ENCODE assay signal across 9 cellular contexts in genomic region chr12:117151195-117152031, GRCh38. TPM values are rescaled to one million over a fixed set of nuclear protein-coding genes. Genes with fewer than 3 reads are reported as not detected.
A peak's percentile ranks its signal among the peaks of the same experiment; 100 is the strongest.
DNase-seq lines count a peak whose midpoint lies in the region; ATAC-seq and TF ChIP-seq lines count a peak whose summit lies in the region.
"Had no signal": no experiment of that assay in that cellular context is flagged by ENCODE, and none has a peak within 500 bp of the region (broad histone marks: within the 10 kb centered on the region; RNA-seq: fewer than 3 reads in every experiment).

No MANE protein-coding gene starts in this region.

- H3K9me3 ChIP-seq in AG04450 (ENCODE audit: control insufficient read depth, insufficient read depth, low read length) (no peaks in the 10 kb centered on the region; the same call in 1 of the 2 replicates), fibroblast of lung (ENCODE audit: control insufficient read depth, insufficient read depth, low read depth, low read length) (no peaks in the 10 kb centered on the region)

- no peaks in the 10 kb centered on the region for H3K79me2 ChIP-seq in fibroblast of lung (ENCODE audit: control insufficient read depth, insufficient read depth, low read length)

- no peak overlapping the region for H3K4me2 ChIP-seq in fibroblast of lung (ENCODE audit: extremely low read depth, insufficient read depth, low read length)

- H3K9ac ChIP-seq in fibroblast of lung (ENCODE audit: insufficient read depth, low read length), result no peak overlapping the region

- no peak for DNase-seq in AG04450 (ENCODE audit: low read depth, low spot score)
- DNase-seq in SK-N-DZ (ENCODE audit: low spot score), result peak; percentile 60
- peak; percentile 43 to 59 for DNase-seq in fibroblast of lung (ENCODE audit: low read depth in 2 of 2)
- DNase-seq in occipital lobe (lab: John Stamatoyannopoulos, UW), result peak; percentile 28

- H3K4me1 ChIP-seq in fibroblast of lung (ENCODE audit: control insufficient read depth, extremely low read depth, insufficient read depth, low read length), result no peaks in the 10 kb centered on the region

- no peak overlapping the region for H2AFZ ChIP-seq in fibroblast of lung (ENCODE audit: low read length)

- H3K27ac ChIP-seq in AG04450 (ENCODE audit: low read depth, low read length) (no peak overlapping the region), fibroblast of lung (ENCODE audit: insufficient read depth, low read length) (no peak overlapping the region)
- H3K27ac ChIP-seq: HL-60 had no signal

- H3K27me3 ChIP-seq in AG04450 (ENCODE audit: control insufficient read depth, insufficient read depth, low read length) (no peaks in the 10 kb centered on the region), fibroblast of lung (ENCODE audit: control insufficient read depth, insufficient read depth, low read length) (no peaks in the 10 kb centered on the region)

- TF ChIP-seq CTCF in AG04450 (IDR thresholded peaks at IDR 0.05; ENCODE audit: low read depth, low read length) (peak; percentile 51), GM12872 (IDR thresholded peaks at IDR 0.05; ENCODE audit: insufficient read depth, low read depth, low read length) (peak; percentile 43; the same call in 2 of the 3 replicates), fibroblast of lung (conservative IDR thresholded peaks at IDR 0.05 in 1 of 2, IDR thresholded peaks at IDR 0.05 in 1 of 2; ENCODE audit: low read depth in 1 of 2, low read length in 2 of 2) (peak; percentile 58 to 61)

- CTCF ChIA-PET in AG04450 (lab: Charles Lee), result interaction anchor here (0.6 to 2.0 kb wide), 8 partner anchors 9 to 448 kb away, joined by 3 to 10 read pairs (median 4); no protein-coding TSS in a partner anchor

- POLR2A ChIA-PET in AG04450 (lab: Yijun Ruan, JAX), result no interaction called here

- peaks cover 6% of the 10 kb centered on the region for H3K36me3 ChIP-seq in fibroblast of lung (ENCODE audit: control insufficient read depth, insufficient read depth, low read length)

- H4K20me1 ChIP-seq in fibroblast of lung (ENCODE audit: control insufficient read depth, extremely low read depth, insufficient read depth, low read length), result no peaks in the 10 kb centered on the region

- H3K4me3 ChIP-seq in AG04450 (ENCODE audit: low read depth, low read length) (no peak overlapping the region), fibroblast of lung (replicated peaks in 1 of 4; ENCODE audit: control extremely low read depth in 1 of 4, insufficient read depth in 1 of 4, low read depth in 3 of 4, low read length in 4 of 4) (no peak overlapping the region)

- ATAC-seq in GM18502 (IDR thresholded peaks at IDR 0.05; ENCODE audit: poor library complexity, unreplicated experiment) (no peak), HG03378 (IDR thresholded peaks at IDR 0.05; ENCODE audit: unreplicated experiment) (no peak), HG03135 (IDR thresholded peaks at IDR 0.05; ENCODE audit: unreplicated experiment) (no peak)

RNA-seq across cellular contexts. Expression of gene FBXO21, which starts 38.9 kb away (rescaled TPM):
- 38.0 and 38.9 TPM in 2 replicates for polyA plus RNA-seq in AG04450 (2011; rRNA removed)
- 101 and 126 TPM in 2 replicates for polyA minus RNA-seq in AG04450 (2011; rRNA and poly(A)+ RNA removed)
- 95.5 and 115 TPM in 2 replicates for polyA plus RNA-seq in SK-N-DZ (2014; cell fraction: cytosol; rRNA removed)
- polyA plus RNA-seq in SK-N-DZ (2014; cell fraction: nucleus; rRNA removed), result 57.7 and 90.4 TPM in 2 replicates
- 81.3 and 115 TPM in 2 replicates for total RNA-seq in fibroblast of lung
- 31.3 and 38.0 TPM in 2 replicates for polyA plus RNA-seq in fibroblast of lung
- 19.3 and 24.5 TPM in 2 replicates for polyA plus RNA-seq in fibroblast of lung (2012)
- polyA minus RNA-seq in fibroblast of lung (ENCODE audit: low replicate concordance), result 62.2 and 114 TPM in 2 replicates
- 131 TPM for total RNA-seq in occipital lobe

RNA-seq across cellular contexts. Expression of gene TESC, which starts 52.2 kb away (rescaled TPM):
- polyA plus RNA-seq in AG04450 (2011; rRNA removed) (0.10 TPM in 2 replicates), fibroblast of lung (not detected in 2 replicates)
- polyA minus RNA-seq in AG04450 (2011; rRNA and poly(A)+ RNA removed), result not detected in 2 replicates
- polyA plus RNA-seq in SK-N-DZ (2014; cell fraction: cytosol; rRNA removed), result 177 and 188 TPM in 2 replicates
- polyA plus RNA-seq in SK-N-DZ (2014; cell fraction: nucleus; rRNA removed), result 139 and 144 TPM in 2 replicates
- total RNA-seq in fibroblast of lung (not detected in 2 replicates), occipital lobe (4.1 TPM)
- polyA plus RNA-seq in fibroblast of lung (2012), result not detected in 2 replicates
- polyA minus RNA-seq in fibroblast of lung (ENCODE audit: low replicate concordance), result not detected in 2 replicates
